10 cellular contexts compared by ENCODE assay signal in genomic region chr1:20279507-20279906, GRCh38. TPM values are rescaled to one million over a fixed set of nuclear protein-coding genes. Genes with fewer than 3 reads are reported as not detected.
DNase-seq lines count a peak whose midpoint lies in the region; ATAC-seq and TF ChIP-seq lines count a peak whose summit lies in the region.
"Had no signal": no experiment of that assay in that cellular context is flagged by ENCODE, and none has a peak within 500 bp of the region (broad histone marks: within the 10 kb centered on the region; RNA-seq: fewer than 3 reads in every experiment).

No MANE protein-coding gene starts in this region.

- H3K9ac ChIP-seq in fibroblast of lung (ENCODE audit: insufficient read depth, low read length), result no peak overlapping the region

- DNase-seq in GM04503 (ENCODE audit: low read depth), result peak; percentile 17
- peak; percentile 13 for DNase-seq in OCI-LY7 (ENCODE audit: low spot score)
- DNase-seq in fibroblast of lung (ENCODE audit: low read depth in 2 of 2), result peak; percentile 60 to 89
- DNase-seq in retinal pigment epithelial cell (ENCODE audit: low read depth), result peak; percentile 27
- no peak for DNase-seq in CD1c-positive myeloid dendritic cell (ENCODE audit: extremely low spot score)
- DNase-seq in ascending aorta (ENCODE audit: low spot score in 2 of 2), result no peak
- DNase-seq: effector memory CD4-positive, alpha-beta T cell; NCI-H1048 had no signal

- CTCF ChIA-PET in OCI-LY7 (lab: Charles Lee; ENCODE audit: unreplicated experiment), result no interaction called here

- TF ChIP-seq CTCF in OCI-LY7 (conservative IDR thresholded peaks at IDR 0.05; ENCODE audit: low read length), result no peak
- TF ChIP-seq CTCF in fibroblast of lung (conservative IDR thresholded peaks at IDR 0.05 in 1 of 2, IDR thresholded peaks at IDR 0.05 in 1 of 2; ENCODE audit: low read depth in 1 of 2, low read length in 2 of 2), result no peak
- TF ChIP-seq CTCF in retinal pigment epithelial cell (conservative IDR thresholded peaks at IDR 0.05; ENCODE audit: low read depth, low read length), result no peak
- no peak for TF ChIP-seq CTCF in ascending aorta (IDR thresholded peaks at IDR 0.05)
- no peak for TF ChIP-seq CTCF in gastroesophageal sphincter (IDR thresholded peaks at IDR 0.05)

- H3K27ac ChIP-seq in OCI-LY7 (ENCODE audit: low read depth, low read length, poor library complexity, severe bottlenecking), result no peak overlapping the region
- H3K27ac ChIP-seq in fibroblast of lung (ENCODE audit: insufficient read depth, low read length), result no peak overlapping the region
- no peak overlapping the region for H3K27ac ChIP-seq in ascending aorta
- no peak overlapping the region for H3K27ac ChIP-seq in gastroesophageal sphincter

- no peak for TF ChIP-seq POLR2A in gastroesophageal sphincter (IDR thresholded peaks at IDR 0.05)

- peak overlapping the region; percentile 33; the same call in 1 of the 2 replicates for H3K4me2 ChIP-seq in OCI-LY7 (ENCODE audit: low read length)
- peak overlapping the region; percentile 23 for H3K4me2 ChIP-seq in fibroblast of lung (ENCODE audit: extremely low read depth, insufficient read depth, low read length)

- H2AFZ ChIP-seq in OCI-LY7 (ENCODE audit: low read length) (no peak overlapping the region; the same call in 1 of the 2 replicates), fibroblast of lung (ENCODE audit: low read length) (no peak overlapping the region)

- H3K4me1 ChIP-seq in OCI-LY7 (ENCODE audit: insufficient read depth, low read length, poor library complexity, severe bottlenecking) (peaks cover 24% of the 10 kb centered on the region), fibroblast of lung (ENCODE audit: control insufficient read depth, extremely low read depth, insufficient read depth, low read length) (peaks cover 8% of the 10 kb centered on the region), ascending aorta (no peaks in the 10 kb centered on the region), gastroesophageal sphincter (no peaks in the 10 kb centered on the region)

- H3K79me2 ChIP-seq in OCI-LY7 (ENCODE audit: insufficient read depth, low read depth, low read length) (no peaks in the 10 kb centered on the region), fibroblast of lung (ENCODE audit: control insufficient read depth, insufficient read depth, low read length) (no peaks in the 10 kb centered on the region)

- H3K4me3 ChIP-seq in OCI-LY7 (ENCODE audit: low read depth, low read length, poor library complexity, severe bottlenecking), result no peak overlapping the region
- H3K4me3 ChIP-seq in fibroblast of lung (replicated peaks in 1 of 4; ENCODE audit: control extremely low read depth in 1 of 4, insufficient read depth in 1 of 4, low read depth in 3 of 4, low read length in 4 of 4), result no peak overlapping the region
- no peak overlapping the region for H3K4me3 ChIP-seq in retinal pigment epithelial cell (ENCODE audit: low read length)
- no peak overlapping the region for H3K4me3 ChIP-seq in ascending aorta
- no peak overlapping the region for H3K4me3 ChIP-seq in gastroesophageal sphincter

- BruUV-seq in OCI-LY7 (replicated peaks; lab: Mats Ljungman, UMichigan), result no TSS peak

- 80 to 89% methylated on average over 5 to 7 of the region's 7 CpGs for WGBS in gastroesophageal sphincter (ENCODE audit: low coverage in 1 of 2), 2 donors

- TF ChIP-seq EP300 in gastroesophageal sphincter (IDR thresholded peaks at IDR 0.05), result no peak

- H3K9me3 ChIP-seq in OCI-LY7 (ENCODE audit: low read length), result no peaks in the 10 kb centered on the region
- H3K9me3 ChIP-seq in fibroblast of lung (ENCODE audit: control insufficient read depth, insufficient read depth, low read depth, low read length), result no peaks in the 10 kb centered on the region
- no peaks in the 10 kb centered on the region for H3K9me3 ChIP-seq in ascending aorta
- no peaks in the 10 kb centered on the region for H3K9me3 ChIP-seq in gastroesophageal sphincter

- ATAC-seq in HG03135 (IDR thresholded peaks at IDR 0.05; ENCODE audit: unreplicated experiment) (no peak), gastroesophageal sphincter (no peak)

- H4K20me1 ChIP-seq in OCI-LY7 (ENCODE audit: insufficient read depth, low read length) (no peaks in the 10 kb centered on the region), fibroblast of lung (ENCODE audit: control insufficient read depth, extremely low read depth, insufficient read depth, low read length) (no peaks in the 10 kb centered on the region)

- H3K9me2 ChIP-seq in OCI-LY7 (ENCODE audit: insufficient read depth, low read length), result no peaks in the 10 kb centered on the region

- intact Hi-C loops in OCI-LY7 (cut with micrococcal nuclease; ENCODE audit: unreplicated experiment), result no loop called here
- intact Hi-C loops in ascending aorta (cut with DNase I), result no loop called here

- H3K36me3 ChIP-seq in OCI-LY7 (ENCODE audit: insufficient read depth, low read length) (no peaks in the 10 kb centered on the region), fibroblast of lung (ENCODE audit: control insufficient read depth, insufficient read depth, low read length) (no peaks in the 10 kb centered on the region), ascending aorta (no peaks in the 10 kb centered on the region), gastroesophageal sphincter (no peaks in the 10 kb centered on the region)

- POLR2A ChIA-PET in OCI-LY7 (lab: Charles Lee), result no interaction called here

- no peaks in the 10 kb centered on the region for H3K27me3 ChIP-seq in fibroblast of lung (ENCODE audit: control insufficient read depth, insufficient read depth, low read length)
- no peaks in the 10 kb centered on the region for H3K27me3 ChIP-seq in ascending aorta
- H3K27me3 ChIP-seq in gastroesophageal sphincter, result peaks cover 44% of the 10 kb centered on the region

RNA-seq across cellular contexts. Expression of gene VWA5B1, which starts 11.2 kb away (rescaled TPM):
- total RNA-seq in OCI-LY7 (2014; rRNA removed; shearing (Covaris generic)), result 0.18 and 0.25 TPM in 2 replicates
- 0.13 and 0.19 TPM in 2 replicates for total RNA-seq in OCI-LY7 (2022)
- total RNA-seq in fibroblast of lung, result not detected in 2 replicates
- not detected in 2 replicates for polyA plus RNA-seq in fibroblast of lung
- not detected in 2 replicates for polyA plus RNA-seq in fibroblast of lung (2012)
- polyA minus RNA-seq in fibroblast of lung (ENCODE audit: low replicate concordance), result not detected in 2 replicates
- total RNA-seq in ascending aorta, result not detected
- under 1 TPM in 1 of 4 donors, not detected in 3; 0.12 TPM for total RNA-seq in gastroesophageal sphincter

Comparison
In these comparisons a context has a peak if more than half of its experiments do, and no peak if none do; other contexts are left out.
1. DNase-seq: peak in GM04503 (single experiment), OCI-LY7 (single experiment), fibroblast of lung (2 of 2) and retinal pigment epithelial cell (single experiment); none in CD1c-positive myeloid dendritic cell (single experiment) and ascending aorta (0 of 2).